35 cellular contexts compared by ENCODE assay signal in the genomic region with DNA sequence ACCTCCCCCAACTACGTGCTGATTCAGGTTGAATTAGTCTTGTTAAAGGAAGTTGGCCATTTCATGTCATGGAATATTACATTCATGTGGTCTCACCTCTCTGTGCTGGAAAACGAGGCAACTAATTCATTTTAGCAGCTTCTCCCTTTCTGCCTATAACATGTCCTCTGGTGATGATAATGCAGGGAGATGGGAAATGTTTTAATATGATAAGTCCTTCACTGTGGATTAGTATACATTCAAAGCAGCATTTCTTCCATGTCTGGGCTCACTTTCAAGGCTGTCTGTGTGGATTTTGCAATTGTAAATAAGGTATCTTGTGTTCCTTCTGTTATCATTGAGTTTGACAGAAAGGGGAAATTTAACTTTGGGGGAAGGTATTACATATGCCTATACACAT.
"Had no signal": no experiment of that assay in that cellular context is flagged by ENCODE, and none has a peak within 500 bp of the region (broad histone marks: within the 10 kb centered on the region; RNA-seq: fewer than 3 reads in every experiment).

No MANE protein-coding gene starts in this region.

- H3K4me2 ChIP-seq: KMS-11 had no signal

- H3K36me3 ChIP-seq: MG63 had no signal

- H3K4me3 ChIP-seq: MG63 had no signal

- H3K27ac ChIP-seq: KMS-11 had no signal

- H3K9me3 ChIP-seq: MG63 had no signal

- H3K27me3 ChIP-seq: MG63 had no signal

- DNase-seq: Karpas-422, Kasumi-1, MG63, MM.1S, MV-4-11, NCI-H1048, NCI-H1092, NCI-H1092 treated with DMSO at 0.1 percent for 48 hours, NCI-H1105, NCI-H1105 treated with DMSO at 0.1 percent for 48 hours, NCI-H1417, NCI-H1417 treated with DMSO at 0.1 percent for 48 hours, NCI-H1436, NCI-H1436 treated with DMSO at 0.1 percent for 48 hours, NCI-H146, NCI-H1694, NCI-H1694 treated with DMSO at 0.1 percent for 48 hours, NCI-H187, NCI-H187 treated with DMSO at 0.1 percent for 48 hours, NCI-H1930, NCI-H2029, NCI-H2029 treated with DMSO at 0.1 percent for 48 hours, NCI-H2081, NCI-H2081 treated with DMSO at 0.1 percent for 48 hours, NCI-H2107, NCI-H2171, NCI-H2171 treated with DMSO at 0.1 percent for 48 hours, NCI-H2227 treated with DMSO at 0.1 percent for 48 hours, NCI-H226, NCI-H345, NCI-H446, NCI-H446 treated with DMSO at 0.1 percent for 48 hours, NCI-H510A, NCI-H510A treated with DMSO at 0.1 percent for 48 hours had no signal

- H3K9ac ChIP-seq: KMS-11 had no signal
